In the genomic region with DNA sequence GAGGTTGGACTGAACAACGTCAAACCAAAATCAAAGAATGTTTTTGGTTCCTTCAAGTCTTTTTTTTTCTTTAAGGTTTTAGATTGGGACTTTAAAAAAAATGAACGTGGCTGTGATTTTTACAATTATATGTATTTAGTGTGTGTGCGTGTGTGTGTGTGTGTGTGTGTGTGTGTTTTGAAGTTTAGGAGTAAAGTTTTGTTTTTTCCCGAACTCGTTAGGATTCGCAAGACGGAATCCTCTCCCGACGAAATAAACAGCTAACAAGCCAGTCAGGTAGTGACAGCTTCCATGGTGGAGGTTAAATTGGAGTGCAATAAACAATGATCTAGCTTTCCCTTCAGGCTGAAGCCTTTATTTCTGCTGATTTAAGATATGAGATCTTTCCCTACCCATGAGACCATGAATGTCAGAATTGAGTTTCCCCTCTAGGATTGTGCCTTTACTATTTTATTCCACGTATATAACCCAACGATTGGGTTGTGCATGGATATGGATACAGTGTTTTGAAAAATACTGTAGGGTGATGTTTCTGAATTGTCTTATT, we compare ENCODE assay signal across 8 cellular contexts. TPM values are rescaled to one million over a fixed set of nuclear protein-coding genes. Genes with fewer than 3 reads are reported as not detected.
DNase-seq lines count a peak whose midpoint lies in the region; ATAC-seq and TF ChIP-seq lines count a peak whose summit lies in the region.

No MANE protein-coding gene starts in this region.

- H3K27me3 Mint-ChIP-seq in activated CD4-positive, alpha-beta memory T cell treated with anti-CD3 and anti-CD28 coated beads, Interleukin-2, amount 10 ng/mL, durations not matched to agents 7 days and 5 days, result peaks cover 3% of the 10 kb centered on the region

- WGBS in iPS DF 6.9 (ENCODE audit: insufficient coverage, insufficient read length), result no CpG with 5 or more reads among the region's 11 CpGs
- 12% methylated on average over 11 of the region's 11 CpGs for WGBS in smooth muscle cell (ENCODE audit: low lambda C conversion rate)

- CTCF ChIA-PET in activated CD4-positive, alpha-beta memory T cell treated with anti-CD3 and anti-CD28 coated beads, Interleukin-2, amount 10 ng/mL, durations not matched to agents 7 days and 5 days (lab: Charles Lee), result interaction anchor here (0.6 kb wide), 1 partner anchor 203 kb away, joined by 3 read pairs; no protein-coding TSS in a partner anchor

- H3K4me3 ChIP-seq in cardiac muscle cell (peak overlapping the region; percentile 100), iPS DF 6.9 (ENCODE audit: low read length) (peak overlapping the region; percentile 80; the same call in 1 of the 2 replicates), smooth muscle cell (peak overlapping the region; percentile 95)

- H3K4me1 ChIP-seq in cardiac muscle cell (ENCODE audit: low read depth) (peaks cover 25% of the 10 kb centered on the region), iPS DF 6.9 (ENCODE audit: control insufficient read depth, insufficient read depth, low read length) (0 out of 2 replicates have a peak, but pooled peaks cover 1% of the 10 kb centered on the region), smooth muscle cell (ENCODE audit: low read depth) (peaks cover 32% of the 10 kb centered on the region)

- DNase-seq in cardiac muscle cell (ENCODE audit: low read depth in 1 of 2, low spot score in 1 of 2) (peak in 1 of 2 donors; percentile 29), cardiac septum (ENCODE audit: low spot score) (no peak), iPS DF 6.9 (ENCODE audit: low read depth, low spot score) (no peak), smooth muscle cell (lab: John Stamatoyannopoulos, UW; ENCODE audit: unreplicated experiment) (no peak), NCI-H1436 (lab: John Stamatoyannopoulos, UW) (no peak), sciatic nerve (ENCODE audit: low spot score) (no peak)
- DNase-seq in activated CD4-positive, alpha-beta memory T cell treated with anti-CD3 and anti-CD28 coated beads, Interleukin-2, amount 10 ng/mL, durations not matched to agents 7 days and 5 days, result no peak

- H3K36me3 Mint-ChIP-seq in activated CD4-positive, alpha-beta memory T cell treated with anti-CD3 and anti-CD28 coated beads, Interleukin-2, amount 10 ng/mL, durations not matched to agents 7 days and 5 days (ENCODE audit: low read depth), result peaks cover 11% of the 10 kb centered on the region

- no peak for ATAC-seq in HG03521 (IDR thresholded peaks at IDR 0.05; ENCODE audit: unreplicated experiment)
- no peak for ATAC-seq in sciatic nerve

- no peak for TF ChIP-seq CTCF in cardiac muscle cell (IDR thresholded peaks at IDR 0.05; ENCODE audit: low read depth, low read length)
- TF ChIP-seq CTCF in smooth muscle cell (IDR thresholded peaks at IDR 0.05; ENCODE audit: borderline replicate concordance, insufficient read depth, poor library complexity, severe bottlenecking), result no peak

- no peaks in the 10 kb centered on the region for H4K20me1 ChIP-seq in smooth muscle cell (ENCODE audit: low read depth)

- H3K9ac ChIP-seq in smooth muscle cell (ENCODE audit: low read depth), result peak overlapping the region; percentile 15

- peaks cover 13% of the 10 kb centered on the region for H3K79me2 ChIP-seq in smooth muscle cell (ENCODE audit: low read depth)

- H3K27ac ChIP-seq in cardiac muscle cell (peak overlapping the region; percentile 98), iPS DF 6.9 (ENCODE audit: low read length) (no peak overlapping the region), smooth muscle cell (ENCODE audit: low read depth) (no peak overlapping the region)

- peaks cover 31% of the 10 kb centered on the region for H3K4me1 Mint-ChIP-seq in activated CD4-positive, alpha-beta memory T cell treated with anti-CD3 and anti-CD28 coated beads, Interleukin-2, amount 10 ng/mL, durations not matched to agents 7 days and 5 days

- no peaks in the 10 kb centered on the region for H3K27me3 ChIP-seq in cardiac muscle cell
- no peaks in the 10 kb centered on the region for H3K27me3 ChIP-seq in iPS DF 6.9 (ENCODE audit: control insufficient read depth, insufficient read depth, low read length)
- no peaks in the 10 kb centered on the region for H3K27me3 ChIP-seq in smooth muscle cell (ENCODE audit: low read depth)

- peak overlapping the region; percentile 94 for H2AFZ ChIP-seq in smooth muscle cell (ENCODE audit: low read depth)

- H3K4me2 ChIP-seq in smooth muscle cell, result peak overlapping the region; percentile 95

- peaks cover 1% of the 10 kb centered on the region for H3K9me3 Mint-ChIP-seq in activated CD4-positive, alpha-beta memory T cell treated with anti-CD3 and anti-CD28 coated beads, Interleukin-2, amount 10 ng/mL, durations not matched to agents 7 days and 5 days

- H3K9me3 ChIP-seq in cardiac muscle cell (ENCODE audit: low read depth) (no peaks in the 10 kb centered on the region), iPS DF 6.9 (ENCODE audit: control insufficient read depth, insufficient read depth, low read length) (no peaks in the 10 kb centered on the region), smooth muscle cell (replicated peaks; ENCODE audit: low read depth) (no peaks in the 10 kb centered on the region)

- no peaks in the 10 kb centered on the region for H3K36me3 ChIP-seq in cardiac muscle cell
- no peaks in the 10 kb centered on the region for H3K36me3 ChIP-seq in iPS DF 6.9 (ENCODE audit: control insufficient read depth, insufficient read depth, low read length)
- H3K36me3 ChIP-seq in smooth muscle cell (ENCODE audit: low read depth), result no peaks in the 10 kb centered on the region

- H3K4me3 Mint-ChIP-seq in activated CD4-positive, alpha-beta memory T cell treated with anti-CD3 and anti-CD28 coated beads, Interleukin-2, amount 10 ng/mL, durations not matched to agents 7 days and 5 days, result peak overlapping the region; percentile 88

- intact Hi-C loops in cardiac septum (cut with DNase I) (loop anchor here (10.0 kb wide), 1 partner anchor 103 kb away; the partner anchor contains the start of gene HSDL2), sciatic nerve (cut with DNase I) (no loop called here)

- H3F3A ChIP-seq in smooth muscle cell (ENCODE audit: low read depth), result no peaks in the 10 kb centered on the region

- POLR2A ChIA-PET in activated CD4-positive, alpha-beta memory T cell treated with anti-CD3 and anti-CD28 coated beads, Interleukin-2, amount 10 ng/mL, durations not matched to agents 7 days and 5 days (lab: Charles Lee), result interaction anchor here (3.4 kb wide), 1 partner anchor 108 kb away, joined by 24 read pairs; the partner anchor contains the start of gene HSDL2

- H3K27ac Mint-ChIP-seq in activated CD4-positive, alpha-beta memory T cell treated with anti-CD3 and anti-CD28 coated beads, Interleukin-2, amount 10 ng/mL, durations not matched to agents 7 days and 5 days, result peak overlapping the region; percentile 69

RNA-seq across cellular contexts. Expression of gene KIAA1958, which starts 1.2 kb away (rescaled TPM):
- total RNA-seq in cardiac muscle cell (10.9 and 20.1 TPM in 2 replicates), cardiac septum (5.3 TPM), smooth muscle cell (1.8 and 3.0 TPM in 2 replicates), sciatic nerve (5.8 TPM)
- polyA plus RNA-seq in cardiac muscle cell (9.9 and 16.6 TPM in 2 replicates), smooth muscle cell (0.96 and 1.1 TPM in 2 replicates)
- 1 to 10 TPM; 6.9 to 7.4 TPM for total RNA-seq in activated CD4-positive, alpha-beta memory T cell treated with anti-CD3 and anti-CD28 coated beads, Interleukin-2, amount 10 ng/mL, durations not matched to agents 7 days and 5 days
